Comparison of ENCODE assay signal across 7 cellular contexts in genomic region chr17:62704381-62704971, GRCh38.
DNase-seq lines count a peak whose midpoint lies in the region; ATAC-seq, FAIRE-seq and TF ChIP-seq lines count a peak whose summit lies in the region.

No MANE protein-coding gene starts in this region.

- H3K9me3 ChIP-seq in kidney (ENCODE audit: control insufficient read depth in 1 of 2, low read length in 2 of 2) = peaks cover 0 to 5% of the 10 kb centered on the region in 2 donors

- H3K4me1 Mint-ChIP-seq in brain = peaks cover 21% of the 10 kb centered on the region
- H3K4me1 Mint-ChIP-seq in stimulated activated effector memory CD8-positive, alpha-beta T cell treated with anti-CD3 and anti-CD28 coated beads, Interleukin-12 subunit alpha, Interleukin-12 subunit beta, amount 100 ng/mL, for 72 hours = peaks cover 27% of the 10 kb centered on the region

- FAIRE-seq in kidney (lab: Jason Lieb, UNC) = no peak

- intact Hi-C loops in kidney (cut with DNase I) = loop anchor here (10.0 kb wide), 1 partner anchor 260 kb away; the partner anchor contains the start of gene TANC2

- H3K4me3 Mint-ChIP-seq in brain = peak overlapping the region; percentile 82 to 87 (median 84)
- H3K4me3 Mint-ChIP-seq in stimulated activated effector memory CD8-positive, alpha-beta T cell treated with anti-CD3 and anti-CD28 coated beads, Interleukin-12 subunit alpha, Interleukin-12 subunit beta, amount 100 ng/mL, for 72 hours = peak overlapping the region; percentile 70

- TF ChIP-seq CTCF in brain (conservative IDR thresholded peaks at IDR 0.05) (no peak), kidney (IDR thresholded peaks at IDR 0.05; ENCODE audit: borderline replicate concordance, extremely low read depth, insufficient read depth) (no peak)

- H3K4me3 ChIP-seq in GM08714 (ENCODE audit: low read length) (peak overlapping the region; percentile 49), kidney (ENCODE audit: low read length in 2 of 2) (peak overlapping the region; percentile 2 to 48)

- peak overlapping the region in 1 of 2 donors; percentile 28 for H3K9ac ChIP-seq in kidney (ENCODE audit: low read length in 2 of 2)

- peak overlapping the region; percentile 79 to 93 (median 89) for H3K27ac Mint-ChIP-seq in brain
- H3K27ac Mint-ChIP-seq in stimulated activated effector memory CD8-positive, alpha-beta T cell treated with anti-CD3 and anti-CD28 coated beads, Interleukin-12 subunit alpha, Interleukin-12 subunit beta, amount 100 ng/mL, for 72 hours = no peak overlapping the region

- no peaks in the 10 kb centered on the region for H3K27me3 Mint-ChIP-seq in brain

- H3K36me3 ChIP-seq in kidney (ENCODE audit: control insufficient read depth in 1 of 2, insufficient read depth in 2 of 2, low read length in 2 of 2) = no peaks in the 10 kb centered on the region

- peaks cover 5% of the 10 kb centered on the region for H3K36me3 Mint-ChIP-seq in brain
- H3K36me3 Mint-ChIP-seq in stimulated activated effector memory CD8-positive, alpha-beta T cell treated with anti-CD3 and anti-CD28 coated beads, Interleukin-12 subunit alpha, Interleukin-12 subunit beta, amount 100 ng/mL, for 72 hours = no peaks in the 10 kb centered on the region

- H3K9me3 Mint-ChIP-seq in brain = peaks cover 5 to 20% (median 14%) of the 10 kb centered on the region in 5 experiments
- no peaks in the 10 kb centered on the region for H3K9me3 Mint-ChIP-seq in stimulated activated effector memory CD8-positive, alpha-beta T cell treated with anti-CD3 and anti-CD28 coated beads, Interleukin-12 subunit alpha, Interleukin-12 subunit beta, amount 100 ng/mL, for 72 hours

- H3K4me1 ChIP-seq in kidney (ENCODE audit: control insufficient read depth in 1 of 2, insufficient read depth in 1 of 2, low read depth in 1 of 2, low read length in 2 of 2) = peaks cover 0 to 10% of the 10 kb centered on the region in 2 donors

- peak overlapping the region; percentile 71 to 76 for H3K27ac ChIP-seq in kidney (ENCODE audit: low read depth in 2 of 2, low read length in 2 of 2)

- ATAC-seq in stimulated activated effector memory CD8-positive, alpha-beta T cell treated with anti-CD3 and anti-CD28 coated beads, Interleukin-12 subunit alpha, Interleukin-12 subunit beta, amount 100 ng/mL, for 72 hours = no peak
- no peak for ATAC-seq in activated CD4-positive, CD25-positive, alpha-beta regulatory T cell treated with anti-CD3 and anti-CD28 coated beads, Interleukin-2, amount 50 U/mL, for 24 hours
- ATAC-seq in HG03342 (IDR thresholded peaks at IDR 0.05; ENCODE audit: unreplicated experiment) = no peak

- DNase-seq in NAMALWA (ENCODE audit: low spot score) (peak; percentile 17), kidney (peak; percentile 94)
- no peak for DNase-seq in stimulated activated effector memory CD8-positive, alpha-beta T cell treated with anti-CD3 and anti-CD28 coated beads, Interleukin-12 subunit alpha, Interleukin-12 subunit beta, amount 100 ng/mL, for 72 hours (ENCODE audit: low spot score in 2 of 2)

Comparison
In these comparisons a context has a peak if more than half of its experiments do, and no peak if none do; other contexts are left out.
1. DNase-seq: peak in NAMALWA (single experiment) and kidney (single experiment); none in stimulated activated effector memory CD8-positive, alpha-beta T cell treated with anti-CD3 and anti-CD28 coated beads, Interleukin-12 subunit alpha, Interleukin-12 subunit beta, amount 100 ng/mL, for 72 hours (0 of 2).